8 cellular contexts compared by ENCODE assay signal in the genomic region with DNA sequence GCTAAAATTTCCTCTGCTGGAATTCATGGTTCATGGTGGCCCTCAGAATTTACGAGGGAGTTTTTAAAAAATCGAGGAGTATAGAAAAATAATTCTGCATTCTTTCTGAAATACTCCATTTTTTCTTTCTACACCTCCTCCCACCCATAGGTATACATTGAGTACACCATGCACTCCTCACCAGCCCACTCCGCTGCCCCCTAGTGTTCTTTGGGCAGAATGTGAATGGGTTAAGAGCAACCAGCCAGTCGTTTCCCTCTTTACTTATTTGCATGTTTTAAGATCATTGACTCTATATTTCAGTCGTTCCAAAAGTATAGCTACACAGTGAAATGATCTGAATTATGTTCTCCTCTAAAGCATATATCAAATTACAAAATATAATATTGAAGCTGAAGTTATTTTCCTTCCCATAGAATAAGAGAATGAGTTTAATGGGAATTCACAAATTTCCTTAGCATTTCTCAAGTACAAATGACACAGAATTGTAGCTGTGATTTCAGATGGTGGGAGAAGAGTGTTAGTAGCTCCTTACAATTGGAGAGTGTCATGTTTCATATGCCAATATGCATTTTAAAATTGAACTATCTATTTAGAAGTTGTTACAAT.
DNase-seq lines count a peak whose midpoint lies in the region; ATAC-seq and TF ChIP-seq lines count a peak whose summit lies in the region.

No MANE protein-coding gene starts in this region.

- H3K27me3 ChIP-seq in Caco-2 (replicated peaks; ENCODE audit: control insufficient read depth, insufficient read depth, low read length) (no peaks in the 10 kb centered on the region), spleen (replicated peaks in 1 of 7) (no peaks in the 10 kb centered on the region)

- 21 to 31% (median 24%) methylated on average over 5 of the region's 5 CpGs for WGBS in spleen, 5 donors

- intact Hi-C loops in Caco-2 (cut with micrococcal nuclease; ENCODE audit: unreplicated experiment), result loop anchor here (1.0 kb wide), 2 partner anchors 163 to 430 kb away; no protein-coding TSS in a partner anchor
- intact Hi-C loops in spleen (cut with DNase I; ENCODE audit: low total_unique reads), result no loop called here

- no peaks in the 10 kb centered on the region for H3K36me3 Mint-ChIP-seq in Caco-2 (ENCODE audit: insufficient read depth, unreplicated experiment)

- H3K9me3 Mint-ChIP-seq in Caco-2 (ENCODE audit: unreplicated experiment), result no peaks in the 10 kb centered on the region

- TF ChIP-seq CTCF in Caco-2 (IDR thresholded peaks at IDR 0.05; ENCODE audit: insufficient read depth in 1 of 2, low read depth in 1 of 2, low read length in 1 of 2, severe bottlenecking in 1 of 2, unreplicated experiment in 1 of 2) (peak; percentile 49 to 54), LNCAP (IDR thresholded peaks at IDR 0.05) (peak; percentile 49), spleen (IDR thresholded peaks at IDR 0.05 in 8 of 11, conservative IDR thresholded peaks at IDR 0.05 in 3 of 11) (peak in 2 of 11 experiments; percentile 28 to 36)

- no peaks in the 10 kb centered on the region for H3K36me3 ChIP-seq in Caco-2 (ENCODE audit: control insufficient read depth, insufficient read depth, low read length)
- no peaks in the 10 kb centered on the region for H3K36me3 ChIP-seq in spleen

- no peak overlapping the region for H3K27ac Mint-ChIP-seq in Caco-2 (ENCODE audit: unreplicated experiment)

- no peak for TF ChIP-seq POLR2A in spleen (IDR thresholded peaks at IDR 0.05)

- POLR2A ChIA-PET in Caco-2 (lab: Charles Lee), result no interaction called here

- no peaks in the 10 kb centered on the region for H3K4me1 ChIP-seq in Caco-2
- H3K4me1 ChIP-seq in spleen, result no peaks in the 10 kb centered on the region

- no peaks in the 10 kb centered on the region for H3K9me3 ChIP-seq in Caco-2
- no peaks in the 10 kb centered on the region for H3K9me3 ChIP-seq in spleen

- H3K4me3 ChIP-seq in Caco-2 (ENCODE audit: low read depth, low read length) (no peak overlapping the region), spleen (no peak overlapping the region)

- H3K27me3 Mint-ChIP-seq in Caco-2 (ENCODE audit: insufficient read depth, unreplicated experiment), result no peaks in the 10 kb centered on the region

- ATAC-seq in GM19455 (IDR thresholded peaks at IDR 0.05; ENCODE audit: unreplicated experiment) (peak; percentile 53), HG03378 (IDR thresholded peaks at IDR 0.05; ENCODE audit: unreplicated experiment) (no peak)

- no peak overlapping the region for H3K27ac ChIP-seq in spleen

- H3K4me1 Mint-ChIP-seq in Caco-2 (ENCODE audit: low read depth, unreplicated experiment), result no peaks in the 10 kb centered on the region

- BruUV-seq in Caco-2 (replicated peaks; lab: Mats Ljungman, UMichigan), result no TSS peak

- H3K4me3 Mint-ChIP-seq in Caco-2 (ENCODE audit: unreplicated experiment), result no peak overlapping the region

- CTCF ChIA-PET in Caco-2 (lab: Charles Lee), result interaction anchor here (0.6 kb wide), 1 partner anchor 989 kb away, joined by 4 read pairs; no protein-coding TSS in a partner anchor

- DNase-seq in Caco-2 (peak; percentile 52 to 56), SW 1271 (lab: John Stamatoyannopoulos, UW) (peak; percentile 18 to 51), islet precursor cell (peak; percentile 67), spleen (no peak), midbrain (lab: John Stamatoyannopoulos, UW) (no peak)

Comparison
In these comparisons a context has a peak if more than half of its experiments do, and no peak if none do; other contexts are left out.
1. DNase-seq: peak in Caco-2 (2 of 2), SW 1271 (2 of 2) and islet precursor cell (single experiment); none in spleen (single experiment) and midbrain (single experiment).